ENCODE assay signal across 1 cellular context in the genomic region with DNA sequence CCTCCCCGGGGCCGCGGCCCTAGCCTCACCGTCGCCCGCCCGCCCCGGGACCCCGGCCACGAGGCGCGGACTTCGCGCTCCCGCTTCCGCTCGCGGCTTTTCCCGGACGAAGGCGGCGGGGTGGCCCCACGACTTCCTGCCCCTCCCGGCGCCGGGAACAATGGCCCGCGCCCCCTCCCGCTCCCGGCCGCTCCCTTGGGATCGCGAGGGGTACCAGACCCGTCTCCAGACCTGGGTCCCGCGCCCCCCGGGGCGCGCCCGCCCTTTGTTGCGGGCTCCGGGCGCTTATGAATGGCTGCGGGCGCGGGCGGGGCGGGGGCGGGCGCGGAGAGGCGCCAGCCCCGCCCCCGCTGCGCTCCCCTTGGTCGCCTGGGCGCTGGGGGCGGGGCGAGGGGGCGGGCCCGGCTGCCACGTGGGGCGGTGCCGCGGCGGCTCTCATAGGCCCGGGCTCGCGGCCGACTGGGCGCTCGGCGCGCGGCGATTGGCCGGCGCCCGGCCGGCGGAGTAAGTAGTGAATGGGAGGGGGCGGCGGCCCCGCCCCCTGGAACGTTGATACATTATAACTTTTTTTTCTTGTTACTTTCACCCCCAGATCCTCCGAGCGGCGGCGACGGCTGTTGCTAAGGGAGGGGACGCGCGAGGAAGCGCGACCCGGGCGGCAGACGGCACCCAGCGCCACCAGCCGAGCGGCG.
TF ChIP-seq lines count a peak whose summit lies in the region.

No MANE protein-coding gene starts in this region.

TF ChIP-seq in Ishikawa, 13 proteins besides CTCF, POLR2A, EP300 and RAD21 (continued from another document):
- TF ChIP-seq CREB1 (IDR thresholded peaks at IDR 0.05; ENCODE audit: low read depth) (peak; percentile 11; the same call in 1 of the 2 replicates), ZBTB7A (IDR thresholded peaks at IDR 0.05; ENCODE audit: low read depth) (peak; percentile 71), TEAD4 (IDR thresholded peaks at IDR 0.05) (no peak), NFIC (IDR thresholded peaks at IDR 0.05) (no peak), EGR1 (IDR thresholded peaks at IDR 0.05) (peak; percentile 5; the same call in 1 of the 2 replicates), TAF1 (IDR thresholded peaks at IDR 0.05; ENCODE audit: low read depth) (0 out of 2 replicates have a peak, but pooled peaks have one; percentile 35), YY1 (IDR thresholded peaks at IDR 0.05; ENCODE audit: low read depth) (no peak), CEBPB (IDR thresholded peaks at IDR 0.05) (no peak), FOXM1 (IDR thresholded peaks at IDR 0.05; ENCODE audit: borderline replicate concordance, low read depth) (no peak)
- TF ChIP-seq, protein P1, sequence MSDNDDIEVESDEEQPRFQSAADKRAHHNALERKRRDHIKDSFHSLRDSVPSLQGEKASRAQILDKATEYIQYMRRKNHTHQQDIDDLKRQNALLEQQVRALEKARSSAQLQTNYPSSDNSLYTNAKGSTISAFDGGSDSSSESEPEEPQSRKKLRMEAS (IDR thresholded peaks at IDR 0.05), result peak; percentile 90
